In the genomic region with DNA sequence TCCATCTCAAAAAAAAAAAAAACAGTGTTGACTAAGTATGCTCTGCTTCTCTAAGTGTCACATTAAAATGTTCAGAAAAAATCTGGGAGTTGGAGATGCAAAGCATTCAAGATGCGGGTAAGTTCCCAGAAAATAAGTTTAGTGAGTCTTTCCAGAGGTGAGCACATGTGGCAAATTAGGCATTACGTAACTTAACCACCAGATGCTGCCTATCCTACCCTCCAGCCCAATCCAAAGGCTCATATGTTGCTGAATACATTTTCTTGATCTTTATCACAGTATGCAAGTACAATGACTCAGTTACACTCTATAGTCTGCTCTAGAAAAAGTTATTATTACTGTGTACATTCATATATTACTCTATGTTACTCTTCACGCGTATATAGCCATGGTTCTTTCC, we compare ENCODE assay signal across 20 cellular contexts. TPM values are rescaled to one million over a fixed set of nuclear protein-coding genes. Genes with fewer than 3 reads are reported as not detected.
A peak's percentile ranks its signal among the peaks of the same experiment; 100 is the strongest.
DNase-seq lines count a peak whose midpoint lies in the region; ATAC-seq and TF ChIP-seq lines count a peak whose summit lies in the region.
"Had no signal": no experiment of that assay in that cellular context is flagged by ENCODE, and none has a peak within 500 bp of the region (broad histone marks: within the 10 kb centered on the region; RNA-seq: fewer than 3 reads in every experiment).

No MANE protein-coding gene starts in this region.

- no peak overlapping the region for H2BK120ac ChIP-seq in IMR-90 (ENCODE audit: low read depth, low read length)

- CTCF ChIA-PET in Caco-2 (lab: Charles Lee) (interaction anchor here (1.1 kb wide), 1 partner anchor 64 kb away, joined by 3 read pairs; no protein-coding TSS in a partner anchor), IMR-90 (lab: Yijun Ruan, JAX) (interaction anchor here (0.6 kb wide), 1 partner anchor 39 kb away, joined by 3 read pairs; no protein-coding TSS in a partner anchor)

- H3K9me3 Mint-ChIP-seq in Caco-2 (ENCODE audit: unreplicated experiment) = no peaks in the 10 kb centered on the region
- H3K9me3 Mint-ChIP-seq: activated T-helper 17 cell treated with anti-CD3 and anti-CD28 coated beads, Interleukin-2, amount 50 U/mL, for 72 hours; IgD-negative memory B cell had no signal

- no peak overlapping the region for H3K56ac ChIP-seq in IMR-90 (ENCODE audit: extremely low read depth, insufficient read depth, low read length)

- H3K36me3 ChIP-seq in Caco-2 (ENCODE audit: control insufficient read depth, insufficient read depth, low read length) (no peaks in the 10 kb centered on the region), IMR-90 (ENCODE audit: control insufficient read depth, insufficient read depth, low read length) (no peaks in the 10 kb centered on the region), tibial nerve (no peaks in the 10 kb centered on the region), esophagus muscularis mucosa (no peaks in the 10 kb centered on the region)
- H3K36me3 ChIP-seq: prostate gland, vagina had no signal

- H4K5ac ChIP-seq in IMR-90 (ENCODE audit: low read depth, low read length) = no peak overlapping the region

- in situ Hi-C loops in IMR-90 (cut with MboI; ENCODE audit: low sequenced_read_pairs) = no loop called here

- no peaks in the 10 kb centered on the region for H3K27me3 ChIP-seq in Caco-2 (replicated peaks; ENCODE audit: control insufficient read depth, insufficient read depth, low read length)
- H3K27me3 ChIP-seq in IMR-90 (ENCODE audit: control insufficient read depth, insufficient read depth, low read length) = peaks cover 31% of the 10 kb centered on the region
- H3K27me3 ChIP-seq in tibial nerve = peaks cover 0 to 27% of the 10 kb centered on the region in 2 donors
- H3K27me3 ChIP-seq in esophagus muscularis mucosa = peaks cover 0 to 31% (median 5%) of the 10 kb centered on the region in 4 donors
- H3K27me3 ChIP-seq: vagina had no signal

- BruUV-seq in Caco-2 (replicated peaks; lab: Mats Ljungman, UMichigan) = TSS peak; percentile 11
- no TSS peak for BruUV-seq in IMR-90 (replicated peaks; lab: Mats Ljungman, UMichigan)

- H2AK9ac ChIP-seq in IMR-90 (replicated peaks; ENCODE audit: low read depth, low read length, poor library complexity) = no peak overlapping the region

- no peaks in the 10 kb centered on the region for H3K27me3 Mint-ChIP-seq in Caco-2 (ENCODE audit: insufficient read depth, unreplicated experiment)

- no peak overlapping the region for H2BK15ac ChIP-seq in IMR-90 (ENCODE audit: low read depth, low read length)

- TF ChIP-seq RAD21 in IMR-90 (IDR thresholded peaks at IDR 0.05; ENCODE audit: low read length) = no peak

- TF ChIP-seq CTCF in Caco-2 (IDR thresholded peaks at IDR 0.05; ENCODE audit: insufficient read depth in 1 of 2, low read depth in 1 of 2, low read length in 1 of 2, severe bottlenecking in 1 of 2, unreplicated experiment in 1 of 2) (no peak), IMR-90 (conservative IDR thresholded peaks at IDR 0.05; ENCODE audit: low read depth, low read length) (no peak), fibroblast of the aortic adventitia (IDR thresholded peaks at IDR 0.05; ENCODE audit: insufficient read depth, low read length) (no peak), tibial nerve (IDR thresholded peaks at IDR 0.05) (no peak), esophagus muscularis mucosa (IDR thresholded peaks at IDR 0.05) (no peak)

- peaks cover 10% of the 10 kb centered on the region for H3K36me3 Mint-ChIP-seq in Caco-2 (ENCODE audit: insufficient read depth, unreplicated experiment)
- H3K36me3 Mint-ChIP-seq: IgD-negative memory B cell had no signal

- no peak overlapping the region for H2AK5ac ChIP-seq in IMR-90 (ENCODE audit: low read depth, low read length)

- no peak overlapping the region for H2BK20ac ChIP-seq in IMR-90 (ENCODE audit: low read depth, low read length)

- H3K4me3 Mint-ChIP-seq in Caco-2 (ENCODE audit: unreplicated experiment) = no peak overlapping the region
- H3K4me3 Mint-ChIP-seq: activated T-helper 17 cell treated with anti-CD3 and anti-CD28 coated beads, Interleukin-2, amount 50 U/mL, for 72 hours; GM23338; IgD-negative memory B cell; neural crest cell had no signal

- H3K18ac ChIP-seq in IMR-90 (ENCODE audit: low read depth, low read length) = no peak overlapping the region

- H3K27ac ChIP-seq in IMR-90 (ENCODE audit: insufficient read depth, low read length) (no peak overlapping the region), tibial nerve (no peak overlapping the region), esophagus muscularis mucosa (replicated peaks in 1 of 4) (no peak overlapping the region)
- H3K27ac ChIP-seq: prostate gland, vagina had no signal

- no peaks in the 10 kb centered on the region for H3K9me1 ChIP-seq in IMR-90 (ENCODE audit: insufficient read depth, low read length)

- POLR2A ChIA-PET in Caco-2 (lab: Charles Lee) = interaction anchor here (0.6 kb wide), 1 partner anchor 158 kb away, joined by 4 read pairs; no protein-coding TSS in a partner anchor
- POLR2A ChIA-PET in IMR-90 (lab: Charles Lee; ENCODE audit: unreplicated experiment) = no interaction called here

- no peak overlapping the region for H2AFZ ChIP-seq in IMR-90 (replicated peaks; ENCODE audit: low read length, poor library complexity)
- H2AFZ ChIP-seq: GM23338 had no signal

- no peak overlapping the region for H3K4me2 ChIP-seq in IMR-90 (ENCODE audit: low read depth, low read length)
- H3K4me2 ChIP-seq: GM23338 had no signal

- intact Hi-C loops in Caco-2 (cut with micrococcal nuclease; ENCODE audit: unreplicated experiment) (no loop called here), IMR-90 (cut with micrococcal nuclease) (no loop called here), esophagus muscularis mucosa (cut with DNase I) (loop anchor here (10.0 kb wide), 1 partner anchor 66 kb away; the partner anchor contains the start of gene SLC2A3)

- 0 out of 2 replicates have a peak, but pooled peaks cover under 1% of the 10 kb centered on the region for H3K9me3 ChIP-seq in Caco-2
- H3K9me3 ChIP-seq in IMR-90 (ENCODE audit: control insufficient read depth, insufficient read depth, low read length) = no peaks in the 10 kb centered on the region
- H3K9me3 ChIP-seq in tibial nerve = no peaks in the 10 kb centered on the region
- no peaks in the 10 kb centered on the region for H3K9me3 ChIP-seq in esophagus muscularis mucosa
- H3K9me3 ChIP-seq: prostate gland, vagina had no signal

- TF ChIP-seq EP300 in tibial nerve (IDR thresholded peaks at IDR 0.05) = no peak
- no peak for TF ChIP-seq EP300 in esophagus muscularis mucosa (IDR thresholded peaks at IDR 0.05)

- H4K20me1 ChIP-seq in IMR-90 (ENCODE audit: insufficient read depth, low read length) = no peaks in the 10 kb centered on the region

- H3K9ac ChIP-seq in IMR-90 (ENCODE audit: low read depth, low read length) = no peak overlapping the region

- H3K4me3 ChIP-seq in Caco-2 (ENCODE audit: low read depth, low read length) = no peak overlapping the region
- H3K4me3 ChIP-seq in IMR-90 (ENCODE audit: insufficient read depth, low read depth, low read length) = no peak overlapping the region
- no peak overlapping the region for H3K4me3 ChIP-seq in fibroblast of the aortic adventitia (ENCODE audit: low read depth, low read length)
- no peak overlapping the region for H3K4me3 ChIP-seq in tibial nerve
- no peak overlapping the region for H3K4me3 ChIP-seq in esophagus muscularis mucosa
- H3K4me3 ChIP-seq: GM23338, prostate gland, vagina had no signal

- no peak for DNase-seq in Caco-2
- peak; percentile 64 for DNase-seq in IMR-90
- peak; percentile 64 for DNase-seq in amniotic epithelial cell (ENCODE audit: low read depth)
- peak; percentile 50 for DNase-seq in fibroblast of the aortic adventitia (ENCODE audit: low read depth)
- no peak for DNase-seq in tibial nerve (ENCODE audit: low spot score in 2 of 2)
- no peak for DNase-seq in retina
- DNase-seq in NCI-H2196 treated with DMSO at 0.1 percent for 48 hours (lab: John Stamatoyannopoulos, UW; ENCODE audit: unreplicated experiment) = no peak
- no peak for DNase-seq in esophagus muscularis mucosa (ENCODE audit: extremely low spot score)
- DNase-seq: central memory CD4-positive, alpha-beta T cell; effector memory CD4-positive, alpha-beta T cell; left colon; NCI-H1048; NCI-H524 treated with DMSO at 0.1 percent for 48 hours; stimulated activated CD4-positive, alpha-beta T cell treated with anti-CD3 and anti-CD28 coated beads, Interleukin-4, amount 100 ng/mL, for 4 hours had no signal

- peaks cover 13% of the 10 kb centered on the region for H3K4me1 Mint-ChIP-seq in Caco-2 (ENCODE audit: low read depth, unreplicated experiment)
- H3K4me1 Mint-ChIP-seq: activated T-helper 17 cell treated with anti-CD3 and anti-CD28 coated beads, Interleukin-2, amount 50 U/mL, for 72 hours; GM23338; neural crest cell had no signal

- H3K14ac ChIP-seq in IMR-90 (replicated peaks; ENCODE audit: low read depth, low read length) = no peak overlapping the region

- WGBS in IMR-90 (ENCODE audit: extremely low coverage in 2 of 2, insufficient read length in 1 of 2), 2 experiments = no CpG with 5 or more reads among the region's 4 CpGs
- 91 to 98% methylated on average over 4 of the region's 4 CpGs for WGBS in tibial nerve, 2 donors
- 95% methylated on average over 4 of the region's 4 CpGs for WGBS in esophagus muscularis mucosa

- ATAC-seq in IMR-90 (ENCODE audit: low read depth) = no peak
- ATAC-seq: activated T-helper 17 cell treated with anti-CD3 and anti-CD28 coated beads, Interleukin-2, amount 50 U/mL, for 72 hours; GM23338; left colon had no signal

- no peak overlapping the region for H4K8ac ChIP-seq in IMR-90 (ENCODE audit: low read depth in 2 of 2, low read length in 2 of 2)

- peaks cover 18% of the 10 kb centered on the region for H3K4me1 ChIP-seq in Caco-2
- no peaks in the 10 kb centered on the region for H3K4me1 ChIP-seq in IMR-90 (ENCODE audit: control insufficient read depth, insufficient read depth, low read length)
- peaks cover 0 to 7% (median 0%) of the 10 kb centered on the region in 4 donors for H3K4me1 ChIP-seq in tibial nerve
- H3K4me1 ChIP-seq in esophagus muscularis mucosa = peaks cover 5 to 10% (median 8%) of the 10 kb centered on the region in 4 donors
- H3K4me1 ChIP-seq: prostate gland had no signal

- H3K23ac ChIP-seq in IMR-90 (ENCODE audit: low read depth, low read length) = no peak overlapping the region

- H3K4ac ChIP-seq in IMR-90 (ENCODE audit: low read depth, low read length) = no peak overlapping the region

- H3K27ac Mint-ChIP-seq in Caco-2 (ENCODE audit: unreplicated experiment) = no peak overlapping the region
- H3K27ac Mint-ChIP-seq: activated T-helper 17 cell treated with anti-CD3 and anti-CD28 coated beads, Interleukin-2, amount 50 U/mL, for 72 hours; GM23338; IgD-negative memory B cell had no signal

- no peak overlapping the region for H2BK5ac ChIP-seq in IMR-90 (ENCODE audit: low read depth, low read length, poor library complexity, severe bottlenecking)

- H4K91ac ChIP-seq in IMR-90 (ENCODE audit: insufficient read depth, low read depth, low read length) = no peak overlapping the region

- dilution Hi-C loops in IMR-90 (cut with HindIII; ENCODE audit: low sequenced_read_pairs, unreplicated experiment) = no loop called here

- TF ChIP-seq POLR2A in IMR-90 (IDR thresholded peaks at IDR 0.05; ENCODE audit: low read depth, low read length) (no peak), tibial nerve (IDR thresholded peaks at IDR 0.05) (no peak), esophagus muscularis mucosa (IDR thresholded peaks at IDR 0.05; ENCODE audit: low read depth) (no peak)

- no peaks in the 10 kb centered on the region for H3K79me1 ChIP-seq in IMR-90 (ENCODE audit: low read depth in 1 of 2, low read length in 2 of 2)

RNA-seq across cellular contexts. Expression of gene SLC2A14, which starts 3.6 kb away (rescaled TPM):
- total RNA-seq in Caco-2 (2022) (129 and 141 TPM in 2 replicates), IMR-90 (2012; rRNA removed) (under 0.01 TPM in 1 of 2 replicates, not detected in the other), fibroblast of the aortic adventitia (ENCODE audit: low replicate concordance) (not detected in 2 replicates), tibial nerve (10 to 100 TPM in 1 of 4 donors, 1 to 10 TPM in 2, not detected in 1; 3.7 to 26.7 (median 4.4) TPM), esophagus muscularis mucosa (1 to 10 TPM in 1 of 4 donors, under 1 TPM in 2, not detected in 1; 0.29 to 3.1 (median 0.39) TPM)
- 0.05 and 0.07 TPM in 2 replicates for polyA plus RNA-seq in IMR-90 (2012; rRNA removed)
- 0.05 TPM in 1 of 2 replicates, not detected in the other for polyA plus RNA-seq in IMR-90 (2012; cell fraction: cytosol; rRNA removed)
- polyA plus RNA-seq in IMR-90 (2012; cell fraction: nucleus; rRNA removed; ENCODE audit: low replicate concordance) = 0.10 and 0.30 TPM in 2 replicates
- total RNA-seq: vagina had no signal
- polyA plus RNA-seq: IgD-negative memory B cell had no signal

Comparison
In these comparisons a context has a peak if more than half of its experiments do, and no peak if none do; other contexts are left out.
1. DNase-seq: peak in IMR-90 (single experiment), amniotic epithelial cell (single experiment) and fibroblast of the aortic adventitia (single experiment); none in Caco-2 (0 of 2), tibial nerve (0 of 2), retina (single experiment), NCI-H2196 treated with DMSO at 0.1 percent for 48 hours (single experiment) and esophagus muscularis mucosa (single experiment).